ENCODE assay signal across 10 cellular contexts in genomic region chrX:35680940-35681346, GRCh38.
"Had no signal": no experiment of that assay in that cellular context is flagged by ENCODE, and none has a peak within 500 bp of the region (broad histone marks: within the 10 kb centered on the region; RNA-seq: fewer than 3 reads in every experiment).

No MANE protein-coding gene starts in this region.

- DNase-seq: GOT3, H7, HFFc6, IMR-90, Kasumi-1, KG1 had no signal

- H3K4me3 ChIP-seq: HAP-1, K562 had no signal

- ATAC-seq: HCT116, K562 had no signal

- H3K4me1 ChIP-seq: HAP-1 had no signal

- H3K36me3 ChIP-seq: HAP-1 had no signal

- H3K9me3 ChIP-seq: HAP-1 had no signal

- FAIRE-seq: HTR-8/SVneo, K562 had no signal
